ENCODE assay signal across 1 cellular context in the genomic region with DNA sequence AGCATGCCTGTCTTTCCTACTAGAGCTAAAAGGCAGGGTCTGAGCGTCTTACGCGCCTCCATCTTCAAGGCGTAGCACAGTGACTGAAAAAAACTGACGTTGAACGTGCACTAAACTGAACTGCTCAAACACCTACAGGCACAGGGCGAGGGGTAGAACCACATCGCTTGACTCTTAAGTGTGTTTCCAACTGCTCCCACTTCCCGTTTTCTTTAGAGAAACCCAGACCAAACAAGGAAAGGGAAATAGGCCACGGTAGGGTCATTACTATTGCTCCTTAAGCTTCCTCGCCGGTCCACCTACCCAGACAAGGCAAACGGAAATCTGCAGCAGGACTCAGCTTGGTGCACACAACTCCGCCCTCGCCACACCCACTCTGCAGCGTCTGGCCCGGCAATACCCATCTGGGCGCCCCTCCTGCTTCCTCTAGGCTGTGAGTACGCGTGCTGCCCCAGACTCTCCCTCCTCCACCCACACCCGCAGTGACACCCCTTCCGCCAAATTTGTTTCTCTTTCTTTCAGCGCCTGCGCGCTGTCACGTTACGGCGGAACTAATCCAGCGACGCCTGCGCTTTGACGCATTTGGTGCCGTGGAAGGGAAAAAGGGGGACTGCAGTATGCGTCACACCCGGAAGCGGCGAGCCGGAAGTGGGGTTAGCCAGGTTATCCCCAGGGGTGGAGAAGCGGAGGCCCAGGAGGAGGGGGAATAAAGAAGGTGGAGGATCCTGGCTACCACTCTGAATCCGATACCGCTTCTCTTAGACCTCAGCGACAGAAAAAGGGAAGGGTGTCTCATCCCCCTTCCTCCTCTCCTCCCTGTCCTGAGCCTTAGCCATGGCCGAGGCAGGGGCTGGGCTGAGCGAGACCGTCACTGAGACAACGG.
TF ChIP-seq lines count a peak whose summit lies in the region.

A gene with protein sequence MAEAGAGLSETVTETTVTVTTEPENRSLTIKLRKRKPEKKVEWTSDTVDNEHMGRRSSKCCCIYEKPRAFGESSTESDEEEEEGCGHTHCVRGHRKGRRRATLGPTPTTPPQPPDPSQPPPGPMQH (plus strand): TSS at position 622 of the 883 bp plus-strand sequence. CDS start 213 bp downstream, at position 835.

TF ChIP-seq in GM12878, 131 proteins besides CTCF, POLR2A, EP300 and RAD21 (continued from another document and continues in another):
- TF ChIP-seq, protein P1, sequence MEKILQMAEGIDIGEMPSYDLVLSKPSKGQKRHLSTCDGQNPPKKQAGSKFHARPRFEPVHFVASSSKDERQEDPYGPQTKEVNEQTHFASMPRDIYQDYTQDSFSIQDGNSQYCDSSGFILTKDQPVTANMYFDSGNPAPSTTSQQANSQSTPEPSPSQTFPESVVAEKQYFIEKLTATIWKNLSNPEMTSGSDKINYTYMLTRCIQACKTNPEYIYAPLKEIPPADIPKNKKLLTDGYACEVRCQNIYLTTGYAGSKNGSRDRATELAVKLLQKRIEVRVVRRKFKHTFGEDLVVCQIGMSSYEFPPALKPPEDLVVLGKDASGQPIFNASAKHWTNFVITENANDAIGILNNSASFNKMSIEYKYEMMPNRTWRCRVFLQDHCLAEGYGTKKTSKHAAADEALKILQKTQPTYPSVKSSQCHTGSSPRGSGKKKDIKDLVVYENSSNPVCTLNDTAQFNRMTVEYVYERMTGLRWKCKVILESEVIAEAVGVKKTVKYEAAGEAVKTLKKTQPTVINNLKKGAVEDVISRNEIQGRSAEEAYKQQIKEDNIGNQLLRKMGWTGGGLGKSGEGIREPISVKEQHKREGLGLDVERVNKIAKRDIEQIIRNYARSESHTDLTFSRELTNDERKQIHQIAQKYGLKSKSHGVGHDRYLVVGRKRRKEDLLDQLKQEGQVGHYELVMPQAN (conservative IDR thresholded peaks at IDR 0.05): peak; percentile 86
- TF ChIP-seq TCF12 (IDR thresholded peaks at IDR 0.05; ENCODE audit: low read depth, low read length): peak; percentile 44
- TF ChIP-seq, protein P2, sequence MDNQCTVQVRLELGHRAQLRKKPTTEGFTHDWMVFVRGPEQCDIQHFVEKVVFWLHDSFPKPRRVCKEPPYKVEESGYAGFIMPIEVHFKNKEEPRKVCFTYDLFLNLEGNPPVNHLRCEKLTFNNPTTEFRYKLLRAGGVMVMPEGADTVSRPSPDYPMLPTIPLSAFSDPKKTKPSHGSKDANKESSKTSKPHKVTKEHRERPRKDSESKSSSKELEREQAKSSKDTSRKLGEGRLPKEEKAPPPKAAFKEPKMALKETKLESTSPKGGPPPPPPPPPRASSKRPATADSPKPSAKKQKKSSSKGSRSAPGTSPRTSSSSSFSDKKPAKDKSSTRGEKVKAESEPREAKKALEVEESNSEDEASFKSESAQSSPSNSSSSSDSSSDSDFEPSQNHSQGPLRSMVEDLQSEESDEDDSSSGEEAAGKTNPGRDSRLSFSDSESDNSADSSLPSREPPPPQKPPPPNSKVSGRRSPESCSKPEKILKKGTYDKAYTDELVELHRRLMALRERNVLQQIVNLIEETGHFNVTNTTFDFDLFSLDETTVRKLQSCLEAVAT (IDR thresholded peaks at IDR 0.05): peak; percentile 87; the same call in 1 of the 2 replicates
- peak; percentile 82; the same call in 1 of the 2 replicates for TF ChIP-seq POLR2AphosphoS2 (IDR thresholded peaks at IDR 0.05; ENCODE audit: low read depth, low read length)
- TF ChIP-seq GABPA (IDR thresholded peaks at IDR 0.05; ENCODE audit: low read depth): peak; percentile 98
- TF ChIP-seq HCFC1 (IDR thresholded peaks at IDR 0.05; ENCODE audit: low read length): peak; percentile 86
- TF ChIP-seq RUNX3 (IDR thresholded peaks at IDR 0.05; ENCODE audit: low read length): no peak
- no peak for TF ChIP-seq MYB (IDR thresholded peaks at IDR 0.05; ENCODE audit: borderline replicate concordance, low read depth, low read length)
- peak; percentile 62 to 81 for TF ChIP-seq EGR1 (IDR thresholded peaks at IDR 0.05; ENCODE audit: borderline replicate concordance in 1 of 2, low read depth in 2 of 2, low read length in 2 of 2)
- TF ChIP-seq HDAC2 (IDR thresholded peaks at IDR 0.05): no peak
- peak; percentile 81 for TF ChIP-seq PML (IDR thresholded peaks at IDR 0.05; ENCODE audit: low read length)
- peak; percentile 84 for TF ChIP-seq NR2C1 (IDR thresholded peaks at IDR 0.05)
- TF ChIP-seq SMAD1 (IDR thresholded peaks at IDR 0.05; ENCODE audit: low read depth, partially characterized antibody): peak; percentile 66
- TF ChIP-seq, protein P3, sequence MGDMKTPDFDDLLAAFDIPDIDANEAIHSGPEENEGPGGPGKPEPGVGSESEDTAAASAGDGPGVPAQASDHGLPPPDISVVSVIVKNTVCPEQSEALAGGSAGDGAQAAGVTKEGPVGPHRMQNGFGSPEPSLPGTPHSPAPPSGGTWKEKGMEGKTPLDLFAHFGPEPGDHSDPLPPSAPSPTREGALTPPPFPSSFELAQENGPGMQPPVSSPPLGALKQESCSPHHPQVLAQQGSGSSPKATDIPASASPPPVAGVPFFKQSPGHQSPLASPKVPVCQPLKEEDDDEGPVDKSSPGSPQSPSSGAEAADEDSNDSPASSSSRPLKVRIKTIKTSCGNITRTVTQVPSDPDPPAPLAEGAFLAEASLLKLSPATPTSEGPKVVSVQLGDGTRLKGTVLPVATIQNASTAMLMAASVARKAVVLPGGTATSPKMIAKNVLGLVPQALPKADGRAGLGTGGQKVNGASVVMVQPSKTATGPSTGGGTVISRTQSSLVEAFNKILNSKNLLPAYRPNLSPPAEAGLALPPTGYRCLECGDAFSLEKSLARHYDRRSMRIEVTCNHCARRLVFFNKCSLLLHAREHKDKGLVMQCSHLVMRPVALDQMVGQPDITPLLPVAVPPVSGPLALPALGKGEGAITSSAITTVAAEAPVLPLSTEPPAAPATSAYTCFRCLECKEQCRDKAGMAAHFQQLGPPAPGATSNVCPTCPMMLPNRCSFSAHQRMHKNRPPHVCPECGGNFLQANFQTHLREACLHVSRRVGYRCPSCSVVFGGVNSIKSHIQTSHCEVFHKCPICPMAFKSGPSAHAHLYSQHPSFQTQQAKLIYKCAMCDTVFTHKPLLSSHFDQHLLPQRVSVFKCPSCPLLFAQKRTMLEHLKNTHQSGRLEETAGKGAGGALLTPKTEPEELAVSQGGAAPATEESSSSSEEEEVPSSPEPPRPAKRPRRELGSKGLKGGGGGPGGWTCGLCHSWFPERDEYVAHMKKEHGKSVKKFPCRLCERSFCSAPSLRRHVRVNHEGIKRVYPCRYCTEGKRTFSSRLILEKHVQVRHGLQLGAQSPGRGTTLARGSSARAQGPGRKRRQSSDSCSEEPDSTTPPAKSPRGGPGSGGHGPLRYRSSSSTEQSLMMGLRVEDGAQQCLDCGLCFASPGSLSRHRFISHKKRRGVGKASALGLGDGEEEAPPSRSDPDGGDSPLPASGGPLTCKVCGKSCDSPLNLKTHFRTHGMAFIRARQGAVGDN (IDR thresholded peaks at IDR 0.05): peak; percentile 93
- TF ChIP-seq SRF (IDR thresholded peaks at IDR 0.05; ENCODE audit: low read depth in 2 of 2, low read length in 2 of 2): peak; percentile 84 to 95
- TF ChIP-seq ETV6 (conservative IDR thresholded peaks at IDR 0.05 in 1 of 2, IDR thresholded peaks at IDR 0.05 in 1 of 2; ENCODE audit: borderline replicate concordance in 1 of 2, low read depth in 1 of 2): peak; percentile 68 to 97; a peak in 2 of 4 replicates
- peak; percentile 77; the same call in 1 of the 2 replicates for TF ChIP-seq PAX5 (IDR thresholded peaks at IDR 0.05; ENCODE audit: borderline replicate concordance, low read depth, low read length)
- peak; percentile 74 for TF ChIP-seq SIN3A (IDR thresholded peaks at IDR 0.05; ENCODE audit: low read depth, low read length)
- peak; percentile 32; the same call in 1 of the 2 replicates for TF ChIP-seq JUNB (IDR thresholded peaks at IDR 0.05)
- no peak for TF ChIP-seq SUZ12 (IDR thresholded peaks at IDR 0.05; ENCODE audit: unreplicated experiment)
- peak; percentile 77; the same call in 1 of the 2 replicates for TF ChIP-seq GATAD2B (conservative IDR thresholded peaks at IDR 0.05; ENCODE audit: low read depth)
- no peak; the same call in 1 of the 2 replicates for TF ChIP-seq LARP7 (IDR thresholded peaks at IDR 0.05)
- TF ChIP-seq ASH2L (IDR thresholded peaks at IDR 0.05; ENCODE audit: borderline replicate concordance, low read depth): 0 out of 2 replicates have a peak, but pooled peaks have one; percentile 31
- TF ChIP-seq KAT2A (conservative IDR thresholded peaks at IDR 0.05; ENCODE audit: control insufficient read depth, low read depth, low read length): no peak
- TF ChIP-seq SMARCA5 (IDR thresholded peaks at IDR 0.05): no peak; the same call in 1 of the 2 replicates
- TF ChIP-seq, protein P4, sequence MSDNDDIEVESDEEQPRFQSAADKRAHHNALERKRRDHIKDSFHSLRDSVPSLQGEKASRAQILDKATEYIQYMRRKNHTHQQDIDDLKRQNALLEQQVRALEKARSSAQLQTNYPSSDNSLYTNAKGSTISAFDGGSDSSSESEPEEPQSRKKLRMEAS (IDR thresholded peaks at IDR 0.05; ENCODE audit: low read depth, low read length): peak; percentile 92
- TF ChIP-seq MXI1 (IDR thresholded peaks at IDR 0.05; ENCODE audit: low read depth, low read length): peak; percentile 90
- TF ChIP-seq YY1 (IDR thresholded peaks at IDR 0.05; ENCODE audit: low read depth, low read length): peak; percentile 77; the same call in 1 of the 2 replicates
- TF ChIP-seq FOXM1 (IDR thresholded peaks at IDR 0.05; ENCODE audit: low read depth, low read length): no peak
- TF ChIP-seq ZNF384 (IDR thresholded peaks at IDR 0.05; ENCODE audit: borderline replicate concordance, low read depth, low read length): peak; percentile 40; the same call in 1 of the 2 replicates
- TF ChIP-seq, protein P5, sequence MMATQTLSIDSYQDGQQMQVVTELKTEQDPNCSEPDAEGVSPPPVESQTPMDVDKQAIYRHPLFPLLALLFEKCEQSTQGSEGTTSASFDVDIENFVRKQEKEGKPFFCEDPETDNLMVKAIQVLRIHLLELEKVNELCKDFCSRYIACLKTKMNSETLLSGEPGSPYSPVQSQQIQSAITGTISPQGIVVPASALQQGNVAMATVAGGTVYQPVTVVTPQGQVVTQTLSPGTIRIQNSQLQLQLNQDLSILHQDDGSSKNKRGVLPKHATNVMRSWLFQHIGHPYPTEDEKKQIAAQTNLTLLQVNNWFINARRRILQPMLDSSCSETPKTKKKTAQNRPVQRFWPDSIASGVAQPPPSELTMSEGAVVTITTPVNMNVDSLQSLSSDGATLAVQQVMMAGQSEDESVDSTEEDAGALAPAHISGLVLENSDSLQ (IDR thresholded peaks at IDR 0.05): peak; percentile 80
- TF ChIP-seq RCOR1 (conservative IDR thresholded peaks at IDR 0.05; ENCODE audit: low read depth, low read length): peak; percentile 93; the same call in 1 of the 2 replicates
- TF ChIP-seq HDAC6 (IDR thresholded peaks at IDR 0.05; ENCODE audit: unreplicated experiment): no peak
- TF ChIP-seq NBN (IDR thresholded peaks at IDR 0.05): peak; percentile 72; the same call in 1 of the 2 replicates
- TF ChIP-seq, protein P6, sequence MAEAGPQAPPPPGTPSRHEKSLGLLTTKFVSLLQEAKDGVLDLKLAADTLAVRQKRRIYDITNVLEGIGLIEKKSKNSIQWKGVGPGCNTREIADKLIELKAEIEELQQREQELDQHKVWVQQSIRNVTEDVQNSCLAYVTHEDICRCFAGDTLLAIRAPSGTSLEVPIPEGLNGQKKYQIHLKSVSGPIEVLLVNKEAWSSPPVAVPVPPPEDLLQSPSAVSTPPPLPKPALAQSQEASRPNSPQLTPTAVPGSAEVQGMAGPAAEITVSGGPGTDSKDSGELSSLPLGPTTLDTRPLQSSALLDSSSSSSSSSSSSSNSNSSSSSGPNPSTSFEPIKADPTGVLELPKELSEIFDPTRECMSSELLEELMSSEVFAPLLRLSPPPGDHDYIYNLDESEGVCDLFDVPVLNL (IDR thresholded peaks at IDR 0.05; ENCODE audit: low read depth, low read length): no peak
- TF ChIP-seq CBX3 (IDR thresholded peaks at IDR 0.05; ENCODE audit: borderline replicate concordance, low read depth): no peak
- TF ChIP-seq, protein P7, sequence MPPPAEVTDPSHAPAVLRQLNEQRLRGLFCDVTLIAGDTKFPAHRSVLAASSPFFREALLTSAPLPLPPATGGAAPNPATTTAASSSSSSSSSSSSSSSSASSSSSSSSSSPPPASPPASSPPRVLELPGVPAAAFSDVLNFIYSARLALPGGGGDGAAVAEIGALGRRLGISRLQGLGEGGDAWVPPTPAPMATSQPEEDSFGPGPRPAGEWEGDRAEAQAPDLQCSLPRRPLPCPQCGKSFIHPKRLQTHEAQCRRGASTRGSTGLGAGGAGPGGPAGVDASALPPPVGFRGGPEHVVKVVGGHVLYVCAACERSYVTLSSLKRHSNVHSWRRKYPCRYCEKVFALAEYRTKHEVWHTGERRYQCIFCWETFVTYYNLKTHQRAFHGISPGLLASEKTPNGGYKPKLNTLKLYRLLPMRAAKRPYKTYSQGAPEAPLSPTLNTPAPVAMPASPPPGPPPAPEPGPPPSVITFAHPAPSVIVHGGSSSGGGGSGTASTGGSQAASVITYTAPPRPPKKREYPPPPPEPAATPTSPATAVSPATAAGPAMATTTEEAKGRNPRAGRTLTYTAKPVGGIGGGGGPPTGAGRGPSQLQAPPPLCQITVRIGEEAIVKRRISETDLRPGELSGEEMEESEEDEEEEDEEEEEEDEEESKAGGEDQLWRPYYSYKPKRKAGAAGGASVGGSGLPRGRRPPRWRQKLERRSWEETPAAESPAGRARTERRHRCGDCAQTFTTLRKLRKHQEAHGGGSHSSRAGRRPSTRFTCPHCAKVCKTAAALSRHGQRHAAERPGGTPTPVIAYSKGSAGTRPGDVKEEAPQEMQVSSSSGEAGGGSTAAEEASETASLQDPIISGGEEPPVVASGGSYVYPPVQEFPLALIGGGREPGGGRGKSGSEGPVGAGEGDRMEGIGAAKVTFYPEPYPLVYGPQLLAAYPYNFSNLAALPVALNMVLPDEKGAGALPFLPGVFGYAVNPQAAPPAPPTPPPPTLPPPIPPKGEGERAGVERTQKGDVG (CRISPR knock-in tag; IDR thresholded peaks at IDR 0.05): no peak
- TF ChIP-seq SPI1 (IDR thresholded peaks at IDR 0.05; ENCODE audit: borderline replicate concordance, insufficient read depth, low read depth, low read length): peak; percentile 86
- no peak for TF ChIP-seq CBX5 (IDR thresholded peaks at IDR 0.05; ENCODE audit: low read depth)
- TF ChIP-seq POU2F2 (IDR thresholded peaks at IDR 0.05; ENCODE audit: borderline replicate concordance, low read depth, low read length): peak; percentile 56; the same call in 1 of the 3 replicates
- peak; percentile 83 for TF ChIP-seq CHD2 (IDR thresholded peaks at IDR 0.05; ENCODE audit: borderline replicate concordance, low read depth, low read length)
- peak; percentile 59 for TF ChIP-seq FOXK2 (IDR thresholded peaks at IDR 0.05)
- no peak for TF ChIP-seq ZNF622 (IDR thresholded peaks at IDR 0.05)
- TF ChIP-seq EED (IDR thresholded peaks at IDR 0.05; ENCODE audit: low read depth): peak; percentile 71
- TF ChIP-seq SMAD5 (IDR thresholded peaks at IDR 0.05; ENCODE audit: low read depth): peak; percentile 72; the same call in 1 of the 2 replicates
- peak; percentile 95 for TF ChIP-seq CREM (IDR thresholded peaks at IDR 0.05; ENCODE audit: low read depth)
- TF ChIP-seq CEBPB (IDR thresholded peaks at IDR 0.05; ENCODE audit: borderline replicate concordance in 1 of 2, low read depth in 2 of 2, low read length in 2 of 2): 0 out of 4 replicates have a peak, but pooled peaks of 1 of the 2 experiments have one; percentile 9
- peak; percentile 93 to 96 for TF ChIP-seq BHLHE40 (IDR thresholded peaks at IDR 0.05; ENCODE audit: borderline replicate concordance in 1 of 2, low read depth in 2 of 2, low read length in 1 of 2)
- no peak; the same call in 1 of the 2 replicates for TF ChIP-seq MTA3 (IDR thresholded peaks at IDR 0.05; ENCODE audit: borderline replicate concordance, low read length)
- TF ChIP-seq BACH1 (IDR thresholded peaks at IDR 0.05; ENCODE audit: borderline replicate concordance): 0 out of 2 replicates have a peak, but pooled peaks have one; percentile 36
- 0 out of 2 replicates have a peak, but pooled peaks have one; percentile 55 for TF ChIP-seq ESRRA (IDR thresholded peaks at IDR 0.05; ENCODE audit: low read length)
